31 cellular contexts compared by ENCODE assay signal in genomic region chr3:20958161-20958560, GRCh38.
DNase-seq lines count a peak whose midpoint lies in the region; ATAC-seq and TF ChIP-seq lines count a peak whose summit lies in the region.
"Had no signal": no experiment of that assay in that cellular context is flagged by ENCODE, and none has a peak within 500 bp of the region (broad histone marks: within the 10 kb centered on the region; RNA-seq: fewer than 3 reads in every experiment).

No MANE protein-coding gene starts in this region.

- H4K20me1 ChIP-seq in GM23338 (replicated peaks; ENCODE audit: insufficient read depth) = no peaks in the 10 kb centered on the region
- H4K20me1 ChIP-seq: BLaER1; BLaER1 treated with 17β-estradiol and CSF1 and Interleukin-3, amounts not matched to agents 10 nM and 100 nM had no signal

- no peaks in the 10 kb centered on the region for H3K36me3 ChIP-seq in GM23338 (ENCODE audit: insufficient read depth)
- H3K36me3 ChIP-seq: BE2C; BLaER1; BLaER1 treated with 17β-estradiol and CSF1 and Interleukin-3, amounts not matched to agents 10 nM and 100 nM had no signal

- 0 out of 2 replicates have a peak, but pooled peaks cover 8% of the 10 kb centered on the region for H3K9me2 ChIP-seq in GM23338 (ENCODE audit: insufficient read depth)

- H3K27ac ChIP-seq in GM23338 (ENCODE audit: low read depth) = no peak overlapping the region
- H3K27ac ChIP-seq: 22Rv1; A549; BLaER1; BLaER1 treated with 17β-estradiol and CSF1 and Interleukin-3, amounts not matched to agents 10 nM and 100 nM; C4-2B had no signal

- H3K4me1 ChIP-seq in GM23338 (ENCODE audit: insufficient read depth) = peaks cover 19% of the 10 kb centered on the region
- H3K4me1 ChIP-seq: A549; BE2C; BLaER1; BLaER1 treated with 17β-estradiol and CSF1 and Interleukin-3, amounts not matched to agents 10 nM and 100 nM; Caco-2 had no signal

- no peaks in the 10 kb centered on the region for H3K27me3 Mint-ChIP-seq in GM23338 (ENCODE audit: insufficient read depth, low read depth, poor library complexity)
- H3K27me3 Mint-ChIP-seq in WTC11 (ENCODE audit: low read depth) = no peaks in the 10 kb centered on the region
- H3K27me3 Mint-ChIP-seq: B cell; CD4-positive, alpha-beta memory T cell; CD4-positive, alpha-beta T cell; CD4-positive, CD25-positive, alpha-beta regulatory T cell; CD8-positive, alpha-beta memory T cell had no signal

- peak overlapping the region; percentile 63 for H3K4me2 ChIP-seq in GM23338
- H3K4me2 ChIP-seq: A549; BLaER1; BLaER1 treated with 17β-estradiol and CSF1 and Interleukin-3, amounts not matched to agents 10 nM and 100 nM had no signal

- no peaks in the 10 kb centered on the region for H3K36me3 Mint-ChIP-seq in GM23338 (ENCODE audit: low read depth)
- peaks cover 5% of the 10 kb centered on the region; the same call in 1 of the 2 replicates for H3K36me3 Mint-ChIP-seq in WTC11
- H3K36me3 Mint-ChIP-seq: CD14-positive monocyte; CD4-positive, alpha-beta memory T cell; CD4-positive, CD25-positive, alpha-beta regulatory T cell; CD8-positive, alpha-beta memory T cell; CD8-positive, alpha-beta T cell had no signal

- CTCF ChIA-PET in WTC11 (lab: Charles Lee) = no interaction called here

- no peak for DNase-seq in GM23338 (ENCODE audit: low spot score)
- DNase-seq in WTC11 (ENCODE audit: low spot score) = no peak
- DNase-seq in NCI-H345 treated with DMSO at 0.1 percent for 48 hours (lab: John Stamatoyannopoulos, UW; ENCODE audit: unreplicated experiment) = no peak
- DNase-seq: 8988T; ACHN; AML-193; BE2C; C1 segment of cervical spinal cord; Caco-2; Calu3; CD4-positive, alpha-beta memory T cell; CD4-positive, alpha-beta T cell; CD4-positive, CD25-positive, alpha-beta regulatory T cell; CD8-positive, alpha-beta memory T cell; CD8-positive, alpha-beta T cell; COR-L47; DMS 273 treated with DMSO at 0.1 percent for 48 hours; DMS153; DMS53; DMS79; DMS79 treated with DMSO at 0.1 percent for 48 hours; DND-41; EL had no signal

- H3K27me3 ChIP-seq in GM23338 (ENCODE audit: insufficient read depth) = no peaks in the 10 kb centered on the region
- H3K27me3 ChIP-seq: BE2C; BLaER1; BLaER1 treated with 17β-estradiol and CSF1 and Interleukin-3, amounts not matched to agents 10 nM and 100 nM had no signal

- no peak overlapping the region for H3K4me3 ChIP-seq in GM23338
- H3K4me3 ChIP-seq: A549; BLaER1; BLaER1 treated with 17β-estradiol and CSF1 and Interleukin-3, amounts not matched to agents 10 nM and 100 nM had no signal

- no peak overlapping the region for H2AFZ ChIP-seq in GM23338

- H3F3A ChIP-seq in GM23338 (replicated peaks; ENCODE audit: low read depth) = no peaks in the 10 kb centered on the region

- H3K79me2 ChIP-seq in GM23338 (replicated peaks; ENCODE audit: insufficient read depth) = no peaks in the 10 kb centered on the region

- no peak for ATAC-seq in GM23338
- no peak for ATAC-seq in WTC11
- no peak for ATAC-seq in SK-N-SH treated with all-trans-retinoic acid at 6 μM for 48 hours
- ATAC-seq: A549; CD8-positive, alpha-beta T cell had no signal

- H3K27ac Mint-ChIP-seq in GM23338 (peak overlapping the region; percentile 14), WTC11 (peak overlapping the region; percentile 33; the same call in 1 of the 2 replicates)
- H3K27ac Mint-ChIP-seq: B cell; CD14-positive monocyte; CD4-positive, alpha-beta memory T cell; CD4-positive, alpha-beta T cell; CD4-positive, CD25-positive, alpha-beta regulatory T cell; CD8-positive, alpha-beta memory T cell; CD8-positive, alpha-beta T cell had no signal

- H3K9me3 Mint-ChIP-seq in GM23338 = no peaks in the 10 kb centered on the region; the same call in 2 of the 3 replicates
- peaks cover 27% of the 10 kb centered on the region for H3K9me3 Mint-ChIP-seq in WTC11

- TF ChIP-seq CTCF in GM23338 (conservative IDR thresholded peaks at IDR 0.05; ENCODE audit: low read depth in 2 of 2) (no peak), WTC11 (IDR thresholded peaks at IDR 0.05) (no peak)

- H3K4me3 Mint-ChIP-seq in GM23338 (no peak overlapping the region), WTC11 (no peak overlapping the region)
- H3K4me3 Mint-ChIP-seq: B cell; CD14-positive monocyte; CD4-positive, alpha-beta memory T cell; CD4-positive, alpha-beta T cell; CD4-positive, CD25-positive, alpha-beta regulatory T cell; CD8-positive, alpha-beta memory T cell; CD8-positive, alpha-beta T cell had no signal

- H3K4me1 Mint-ChIP-seq in GM23338 (peaks cover 9% of the 10 kb centered on the region), WTC11 (peaks cover 14% of the 10 kb centered on the region)
- H3K4me1 Mint-ChIP-seq: B cell; CD14-positive monocyte; CD4-positive, alpha-beta memory T cell; CD4-positive, CD25-positive, alpha-beta regulatory T cell; CD8-positive, alpha-beta memory T cell had no signal

- POLR2A ChIA-PET in WTC11 (lab: Charles Lee) = no interaction called here

TF ChIP-seq in GM23338, 12 proteins besides CTCF, POLR2A, EP300 and RAD21:
- no peak for TF ChIP-seq NANOG (IDR thresholded peaks at IDR 0.05; ENCODE audit: borderline replicate concordance)
- no peak for TF ChIP-seq POLR2AphosphoS5 (IDR thresholded peaks at IDR 0.05; ENCODE audit: low read depth)

TF ChIP-seq in WTC11, 78 proteins besides CTCF, POLR2A, EP300 and RAD21 (continues in another document):
- TF ChIP-seq CDX4 (CRISPR knock-in tag; IDR thresholded peaks at IDR 0.05; ENCODE audit: borderline replicate concordance) = no peak
- no peak for TF ChIP-seq MAX (CRISPR knock-in tag; IDR thresholded peaks at IDR 0.05)
- TF ChIP-seq ZNF317 (CRISPR knock-in tag; IDR thresholded peaks at IDR 0.05; ENCODE audit: borderline replicate concordance, low read depth) = no peak
- TF ChIP-seq RORB (CRISPR knock-in tag; IDR thresholded peaks at IDR 0.05) = no peak
- no peak for TF ChIP-seq ATF2 (CRISPR knock-in tag; IDR thresholded peaks at IDR 0.05; ENCODE audit: borderline replicate concordance, low read depth)

TF ChIP-seq in SK-N-SH treated with all-trans-retinoic acid at 6 μM for 48 hours, 23 proteins besides CTCF, POLR2A, EP300 and RAD21:
- TF ChIP-seq CSDC2 (CRISPR knock-in tag; IDR thresholded peaks at IDR 0.05) (no peak), CREB5 (CRISPR knock-in tag; IDR thresholded peaks at IDR 0.05; ENCODE audit: low read depth) (no peak), ESRRG (CRISPR knock-in tag; IDR thresholded peaks at IDR 0.05) (no peak)
